ENCODE assay signal across 8 cellular contexts in genomic region chr13:21176982-21177284, GRCh38. TPM values are rescaled to one million over a fixed set of nuclear protein-coding genes. Genes with fewer than 3 reads are reported as not detected.
DNase-seq lines count a peak whose midpoint lies in the region; ATAC-seq and TF ChIP-seq lines count a peak whose summit lies in the region.

No MANE protein-coding gene starts in this region.

- H3K4me3 Mint-ChIP-seq in chondrocyte (ENCODE audit: unreplicated experiment) = peak overlapping the region; percentile 98

- peak overlapping the region; percentile 75 for H3K27ac ChIP-seq in KMS-11
- H3K27ac ChIP-seq in mucosa of rectum (ENCODE audit: low read depth in 2 of 2, low read length in 2 of 2) = peak overlapping the region; percentile 98

- peak overlapping the region; percentile 96 for H3K4me2 ChIP-seq in KMS-11

- no peaks in the 10 kb centered on the region for H4K20me1 ChIP-seq in KMS-11 (ENCODE audit: insufficient read depth)

- H3K36me3 Mint-ChIP-seq in chondrocyte (ENCODE audit: low read depth) = no peaks in the 10 kb centered on the region

- H3K4me3 ChIP-seq in GM12865 (ENCODE audit: low read depth, low read length) (peak overlapping the region; percentile 82), KMS-11 (IDR thresholded peaks at IDR 0.05; ENCODE audit: insufficient read depth, low read depth, low read length) (no peak overlapping the region), mucosa of rectum (ENCODE audit: low read length in 2 of 2) (peak overlapping the region; percentile 88)

- peak overlapping the region; percentile 61 for H2AFZ ChIP-seq in KMS-11 (ENCODE audit: low read depth)

- in situ Hi-C loops in KBM-7 (cut with MboI; ENCODE audit: low pct_unique_long_range_greater_than_20kb, low sequenced_read_pairs) = no loop called here

- H3K4me1 ChIP-seq in KMS-11 (ENCODE audit: low read depth, poor library complexity, severe bottlenecking) (no peaks in the 10 kb centered on the region), mucosa of rectum (ENCODE audit: control insufficient read depth in 2 of 2, insufficient read depth in 2 of 2, low read length in 2 of 2) (peaks cover 7 to 12% of the 10 kb centered on the region in 2 donors)

- peaks cover 46% of the 10 kb centered on the region for H3K79me2 ChIP-seq in KMS-11 (ENCODE audit: insufficient read depth, low read depth)

- H3K36me3 ChIP-seq in KMS-11 (ENCODE audit: insufficient read depth) = no peaks in the 10 kb centered on the region
- no peaks in the 10 kb centered on the region for H3K36me3 ChIP-seq in mucosa of rectum (ENCODE audit: control insufficient read depth in 2 of 2, insufficient read depth in 2 of 2, low read length in 2 of 2)

- peak overlapping the region; percentile 94 for H3K27ac Mint-ChIP-seq in chondrocyte (ENCODE audit: unreplicated experiment)

- peak overlapping the region; percentile 80 for H3K9ac ChIP-seq in KMS-11
- H3K9ac ChIP-seq in mucosa of rectum (ENCODE audit: low read depth in 1 of 2, low read length in 2 of 2) = peak overlapping the region; percentile 74 to 95

- H3K27me3 ChIP-seq in KMS-11 (ENCODE audit: insufficient read depth, low read depth) (no peaks in the 10 kb centered on the region), mucosa of rectum (ENCODE audit: control insufficient read depth in 2 of 2, insufficient read depth in 2 of 2, low read length in 2 of 2) (no peaks in the 10 kb centered on the region)

- TF ChIP-seq CTCF in GM12865 (IDR thresholded peaks at IDR 0.05; ENCODE audit: insufficient read depth, low read depth, low read length, missing control alignments) (no peak), KMS-11 (conservative IDR thresholded peaks at IDR 0.05; ENCODE audit: low read depth, low read length) (no peak), chondrocyte (IDR thresholded peaks at IDR 0.05) (no peak)

- peak; percentile 28 for ATAC-seq in GM21576 (IDR thresholded peaks at IDR 0.05; ENCODE audit: unreplicated experiment)

- H3K9me3 Mint-ChIP-seq in chondrocyte (ENCODE audit: low read depth) = no peaks in the 10 kb centered on the region

- peaks cover 14% of the 10 kb centered on the region for H3K4me1 Mint-ChIP-seq in chondrocyte (ENCODE audit: low read depth)

- DNase-seq in GM12865 (ENCODE audit: low read depth) (no peak), chondrocyte (ENCODE audit: low spot score) (no peak), NCI-H510A (lab: John Stamatoyannopoulos, UW) (no peak), KBM-7 (no peak), hepatic stellate cell (ENCODE audit: low spot score) (no peak)

- no peaks in the 10 kb centered on the region for H3K9me3 ChIP-seq in mucosa of rectum (ENCODE audit: control insufficient read depth in 2 of 2, low read length in 2 of 2)

- no peaks in the 10 kb centered on the region for H3K27me3 Mint-ChIP-seq in chondrocyte (ENCODE audit: low read depth)

RNA-seq across cellular contexts. Expression of gene MRPL57, which starts 0.5 kb away (rescaled TPM):
- total RNA-seq in chondrocyte = 10.9 to 13.9 TPM (median 11.4 TPM) in 3 replicates

RNA-seq across cellular contexts. Expression of gene SKA3, which starts 0.6 kb away (rescaled TPM):
- 3.1 to 4.7 TPM (median 4.2 TPM) in 3 replicates for total RNA-seq in chondrocyte

RNA-seq across cellular contexts. Expression of gene SAP18, which starts 37.0 kb away (rescaled TPM):
- total RNA-seq in chondrocyte = 172 to 216 TPM (median 176 TPM) in 3 replicates
